32 cellular contexts compared by ENCODE assay signal in the genomic region with DNA sequence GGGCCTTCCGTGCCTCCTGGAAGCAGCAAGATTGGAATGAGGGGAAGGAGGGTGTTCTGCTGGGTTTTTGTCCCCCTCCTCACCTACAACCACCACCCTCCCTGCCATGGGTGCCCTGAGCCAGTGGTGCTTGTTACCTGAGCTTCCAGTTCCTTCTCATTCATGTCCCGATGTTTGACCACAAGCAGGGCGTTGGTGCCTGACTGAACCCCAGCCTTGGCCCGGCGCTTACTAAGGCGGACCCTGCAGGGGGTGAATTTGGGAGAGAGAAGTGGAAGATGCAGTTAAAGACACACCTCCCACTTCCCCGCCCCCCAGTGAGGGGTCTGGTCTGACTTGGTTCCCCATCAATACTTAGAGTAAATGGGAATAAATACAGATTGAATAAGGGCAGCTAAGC. TPM values are rescaled to one million over a fixed set of nuclear protein-coding genes. Genes with fewer than 3 reads are reported as not detected.
DNase-seq lines count a peak whose midpoint lies in the region; ATAC-seq, FAIRE-seq and TF ChIP-seq lines count a peak whose summit lies in the region.
"Had no signal": no experiment of that assay in that cellular context is flagged by ENCODE, and none has a peak within 500 bp of the region (broad histone marks: within the 10 kb centered on the region; RNA-seq: fewer than 3 reads in every experiment).

No MANE protein-coding gene starts in this region.

- no peaks in the 10 kb centered on the region for H3K9me3 Mint-ChIP-seq in activated naive CD4-positive, alpha-beta T cell treated with anti-CD3 and anti-CD28 coated beads for 36 hours
- H3K9me3 Mint-ChIP-seq in GM23338 (peaks cover 2% of the 10 kb centered on the region; the same call in 1 of the 3 replicates), neural crest cell (no peaks in the 10 kb centered on the region)
- H3K9me3 Mint-ChIP-seq: immature natural killer cell, type B pancreatic cell had no signal

- no peak for TF ChIP-seq RAD21 in K562 (CRISPR knock-in tag; conservative IDR thresholded peaks at IDR 0.05 in 1 of 2, IDR thresholded peaks at IDR 0.05 in 1 of 2)

- H3K27me3 ChIP-seq in GM23338 (ENCODE audit: insufficient read depth) (no peaks in the 10 kb centered on the region), K562 (ENCODE audit: control insufficient read depth in 2 of 2, insufficient read depth in 2 of 2, low read length in 2 of 2) (no peaks in the 10 kb centered on the region)
- H3K27me3 ChIP-seq: ovary had no signal

- 0 out of 2 replicates have a peak, but pooled peaks have one; percentile 18 for TF ChIP-seq POLR2A in K562 (conservative IDR thresholded peaks at IDR 0.05)

- CTCF ChIA-PET in activated naive CD4-positive, alpha-beta T cell treated with anti-CD3 and anti-CD28 coated beads for 36 hours (lab: Charles Lee) = interaction anchor here (0.6 kb wide), 1 partner anchor 15 kb away, joined by 3 read pairs; no protein-coding TSS in a partner anchor
- CTCF ChIA-PET in K562 (lab: Yijun Ruan, JAX; ENCODE audit: low intra/inter-chr PET ratio) = no interaction called here

- no peaks in the 10 kb centered on the region for H3K9me1 ChIP-seq in K562 (ENCODE audit: control insufficient read depth, insufficient read depth, low read length)

- no peaks in the 10 kb centered on the region for H3K27me3 Mint-ChIP-seq in activated naive CD4-positive, alpha-beta T cell treated with anti-CD3 and anti-CD28 coated beads for 36 hours (ENCODE audit: low read depth)
- H3K27me3 Mint-ChIP-seq in GM23338 (ENCODE audit: insufficient read depth, low read depth, poor library complexity) = peaks cover 33% of the 10 kb centered on the region
- H3K27me3 Mint-ChIP-seq in neural crest cell (ENCODE audit: low read depth) = peaks cover 3% of the 10 kb centered on the region
- H3K27me3 Mint-ChIP-seq: activated CD4-positive, alpha-beta T cell treated with anti-CD3 and anti-CD28 coated beads for 36 hours; activated naive CD8-positive, alpha-beta T cell; type B pancreatic cell had no signal

- BruUV-seq in K562 (replicated peaks; lab: Mats Ljungman, UMichigan) = no TSS peak

- peaks cover 19% of the 10 kb centered on the region for H3K4me1 Mint-ChIP-seq in activated naive CD4-positive, alpha-beta T cell treated with anti-CD3 and anti-CD28 coated beads for 36 hours (ENCODE audit: low read depth)
- H3K4me1 Mint-ChIP-seq in GM23338 (peaks cover 18% of the 10 kb centered on the region), neural crest cell (peaks cover 14% of the 10 kb centered on the region)

- H3K27ac Mint-ChIP-seq in activated naive CD4-positive, alpha-beta T cell treated with anti-CD3 and anti-CD28 coated beads for 36 hours = peak overlapping the region; percentile 7
- H3K27ac Mint-ChIP-seq in GM23338 (no peak overlapping the region), neural crest cell (ENCODE audit: unreplicated experiment) (peak overlapping the region; percentile 70)
- H3K27ac Mint-ChIP-seq: activated CD4-positive, alpha-beta T cell treated with anti-CD3 and anti-CD28 coated beads for 36 hours had no signal

- H3K4me2 ChIP-seq in GM23338 = no peak overlapping the region
- H3K4me2 ChIP-seq in K562 (ENCODE audit: insufficient read depth, low read length) = no peak overlapping the region
- H3K4me2 ChIP-seq: A549 had no signal

- DNase-seq in activated naive CD4-positive, alpha-beta T cell treated with anti-CD3 and anti-CD28 coated beads for 36 hours = no peak
- no peak for DNase-seq in activated naive CD4-positive, alpha-beta T cell treated with Interleukin-2 at 50 U/mL for 16 hours
- DNase-seq in GM23338 (ENCODE audit: low spot score) (no peak), K562 (ENCODE audit: extremely low read depth in 1 of 4, low spot score in 3 of 4) (no peak), neural crest cell (ENCODE audit: low read depth, low spot score) (no peak), hypothalamus (lab: John Stamatoyannopoulos, UW) (no peak)
- no peak for DNase-seq in stimulated activated CD4-positive, alpha-beta T cell treated with anti-CD3 and anti-CD28 coated beads, Interleukin-4, amount 100 ng/mL, for 1 hour
- DNase-seq: activated CD4-positive, alpha-beta T cell treated with anti-CD3 and anti-CD28 coated beads for 36 hours; activated T-cell treated with anti-CD3 and anti-CD28 coated beads, Interleukin-2, amount 50 U/mL, for 48 hours; AML-193; central memory CD4-positive, alpha-beta T cell; COR-L47; DMS79; GDM1; hippocampal formation; immature natural killer cell; KG1; left colon; mesendoderm; NCI-H1436; NCI-H2081 treated with DMSO at 0.1 percent for 48 hours; NCI-H345; NCI-H748 treated with DMSO at 0.1 percent for 48 hours had no signal

- no peak overlapping the region for H3K4me3 ChIP-seq in GM23338
- H3K4me3 ChIP-seq in K562 = no peak overlapping the region
- H3K4me3 ChIP-seq: A549, ovary had no signal

- no peak for FAIRE-seq in K562 (lab: Jason Lieb, UNC)
- FAIRE-seq: frontal cortex, GM19239, HTR-8/SVneo had no signal

- ATAC-seq in GM23338 (no peak), K562 (no peak), GM21360 (IDR thresholded peaks at IDR 0.05; ENCODE audit: unreplicated experiment) (no peak)
- ATAC-seq: A549; activated CD4-positive, alpha-beta T cell treated with anti-CD3 and anti-CD28 coated beads for 36 hours; HCT116; left colon had no signal

- H3K9ac ChIP-seq in K562 (ENCODE audit: insufficient read depth in 1 of 2, low read depth in 2 of 2, low read length in 2 of 2) = no peak overlapping the region

- 85% methylated on average over 6 of the region's 7 CpGs for WGBS in K562 (ENCODE audit: insufficient coverage, low coverage, missing lambda C conversion rate)

- no peaks in the 10 kb centered on the region for H3K9me3 ChIP-seq in K562 (replicated peaks; ENCODE audit: control insufficient read depth, insufficient read depth, low read depth, low read length)
- H3K9me3 ChIP-seq: A549, ovary had no signal

- H3K9me2 ChIP-seq in GM23338 (ENCODE audit: insufficient read depth) = no peaks in the 10 kb centered on the region

- peaks cover 17% of the 10 kb centered on the region for H3K36me3 Mint-ChIP-seq in activated naive CD4-positive, alpha-beta T cell treated with anti-CD3 and anti-CD28 coated beads for 36 hours (ENCODE audit: low read depth)
- H3K36me3 Mint-ChIP-seq in GM23338 (ENCODE audit: low read depth) = peaks cover 71% of the 10 kb centered on the region
- H3K36me3 Mint-ChIP-seq in neural crest cell (ENCODE audit: low read depth) = peaks cover 17% of the 10 kb centered on the region

- TF ChIP-seq CTCF in GM23338 (conservative IDR thresholded peaks at IDR 0.05; ENCODE audit: low read depth in 2 of 2) = no peak
- TF ChIP-seq CTCF in K562 (IDR thresholded peaks at IDR 0.05 in 2 of 3, conservative IDR thresholded peaks at IDR 0.05 in 1 of 3; ENCODE audit: insufficient read depth in 2 of 3, low read depth in 1 of 3, low read length in 3 of 3) = no peak
- no peak for TF ChIP-seq CTCF in neural crest cell (conservative IDR thresholded peaks at IDR 0.05)

- in situ Hi-C loops in K562 (cut with MboI) = no loop called here

- H3K79me2 ChIP-seq in GM23338 (replicated peaks; ENCODE audit: insufficient read depth) (no peaks in the 10 kb centered on the region; the same call in 1 of the 2 replicates), K562 (ENCODE audit: control insufficient read depth, insufficient read depth, low read length) (peaks cover 19% of the 10 kb centered on the region)

- H3K4me1 ChIP-seq in GM23338 (ENCODE audit: insufficient read depth) = peaks cover 12% of the 10 kb centered on the region
- peaks cover 15 to 19% of the 10 kb centered on the region in 2 experiments for H3K4me1 ChIP-seq in K562 (replicated peaks in 1 of 2; ENCODE audit: control insufficient read depth in 2 of 2, insufficient read depth in 2 of 2, low read length in 2 of 2)

- peaks cover 19% of the 10 kb centered on the region; the same call in 1 of the 2 replicates for H3F3A ChIP-seq in GM23338 (replicated peaks; ENCODE audit: low read depth)

- no peak overlapping the region for H3K4me3 Mint-ChIP-seq in activated naive CD4-positive, alpha-beta T cell treated with anti-CD3 and anti-CD28 coated beads for 36 hours
- H3K4me3 Mint-ChIP-seq in GM23338 (no peak overlapping the region), neural crest cell (peak overlapping the region; percentile 92)
- H3K4me3 Mint-ChIP-seq: activated CD4-positive, alpha-beta T cell treated with anti-CD3 and anti-CD28 coated beads for 36 hours; activated naive CD8-positive, alpha-beta T cell; type B pancreatic cell had no signal

- peak overlapping the region; percentile 76; the same call in 1 of the 2 replicates for H3K27ac ChIP-seq in GM23338 (ENCODE audit: low read depth)
- H3K27ac ChIP-seq in K562 (ENCODE audit: extremely low read depth, low read depth, low read length) = no peak overlapping the region
- H3K27ac ChIP-seq: A549, ovary had no signal

- POLR2A ChIA-PET in K562 (lab: Yijun Ruan, JAX) = no interaction called here

- peaks cover 5% of the 10 kb centered on the region; the same call in 1 of the 2 replicates for H3K36me3 ChIP-seq in GM23338 (ENCODE audit: insufficient read depth)
- peaks cover 83% of the 10 kb centered on the region for H3K36me3 ChIP-seq in K562 (ENCODE audit: control insufficient read depth, insufficient read depth, low read length)
- H3K36me3 ChIP-seq: ovary had no signal

- H2AFZ ChIP-seq in GM23338 (no peak overlapping the region), K562 (ENCODE audit: low read depth, low read length) (no peak overlapping the region)

- TF ChIP-seq EP300 in K562 (IDR thresholded peaks at IDR 0.05; ENCODE audit: low read length) = no peak

- H4K20me1 ChIP-seq in GM23338 (replicated peaks; ENCODE audit: insufficient read depth) (peaks cover 19% of the 10 kb centered on the region), K562 (replicated peaks; ENCODE audit: control insufficient read depth, insufficient read depth, low read length) (peaks cover 22% of the 10 kb centered on the region)

- intact Hi-C loops in activated naive CD4-positive, alpha-beta T cell treated with anti-CD3 and anti-CD28 coated beads for 36 hours (cut with micrococcal nuclease) = no loop called here
- intact Hi-C loops in K562 (cut with micrococcal nuclease) = no loop called here

RNA-seq across cellular contexts. Expression of gene PAF1, which starts 4.3 kb away (rescaled TPM):
- 10 to 100 TPM; 31.9 to 34.9 TPM for total RNA-seq in activated naive CD4-positive, alpha-beta T cell treated with anti-CD3 and anti-CD28 coated beads for 36 hours
- total RNA-seq in GM23338 (2014; rRNA removed; shearing (Covaris generic)) = 24.6 and 47.3 TPM in 2 replicates
- polyA plus RNA-seq in GM23338 (2016; fragmentation: Nextera tagmentation; extraction: Ambion mirVana) (21.3 and 22.1 TPM in 2 replicates), K562 (2011; rRNA removed) (30.1 and 31.6 TPM in 2 replicates), K562 (2014; fragmentation: Illumina TruSeq; extraction: Trizol) (41.1 and 45.0 TPM in 2 replicates), K562 (2014; fragmentation: Nextera tagmentation; extraction: Ambion mirVana) (1 to 10 TPM; 1.5 to 1.7 TPM), K562 (2014; rRNA removed) (32.4 and 43.5 TPM in 2 replicates)
- 59.0 and 87.9 TPM in 2 replicates for total RNA-seq in K562 (2011; cell fraction: chromatin; rRNA removed; ENCODE audit: low replicate concordance)
- total RNA-seq in K562 (2011; cell fraction: nucleolus; rRNA removed) = 51.6 and 65.2 TPM in 2 replicates
- total RNA-seq in K562 (2011; cell fraction: nucleoplasm; rRNA removed) = 40.5 and 40.8 TPM in 2 replicates
- total RNA-seq in K562 (2014; rRNA removed) (41.2 and 50.5 TPM in 2 replicates), K562 (2014; rRNA removed; fragmentation: Illumina TruSeq; extraction: Trizol) (22.6 and 23.2 TPM in 2 replicates), K562 (2015; rRNA removed; fragmentation: Illumina TruSeq; extraction: Trizol) (37.0 and 39.8 TPM in 2 replicates), K562 (2021) (30.7 and 33.8 TPM in 2 replicates), neural crest cell (62.9 and 67.3 TPM in 2 replicates)
- polyA plus RNA-seq in K562 (2011; cell fraction: cytosol; rRNA removed) = 31.4 and 56.3 TPM in 2 replicates
- 65.9 and 73.6 TPM in 2 replicates for polyA plus RNA-seq in K562 (2011; cell fraction: nucleus; rRNA removed)
- polyA plus RNA-seq in K562 (2012) = 37.5 and 43.8 TPM in 2 replicates
- 38.6 and 43.3 TPM in 2 replicates for polyA minus RNA-seq in K562 (2011; rRNA and poly(A)+ RNA removed)
- 21.1 and 21.3 TPM in 2 replicates for polyA minus RNA-seq in K562 (2011; cell fraction: cytosol; rRNA and poly(A)+ RNA removed)
- 33.7 and 58.5 TPM in 2 replicates for polyA minus RNA-seq in K562 (2011; cell fraction: nucleus; rRNA and poly(A)+ RNA removed)

RNA-seq across cellular contexts. Expression of gene MED29, which starts 4.6 kb away (rescaled TPM):
- total RNA-seq in activated naive CD4-positive, alpha-beta T cell treated with anti-CD3 and anti-CD28 coated beads for 36 hours = 10 to 100 TPM; 18.0 to 18.5 TPM
- total RNA-seq in GM23338 (2014; rRNA removed; shearing (Covaris generic)) = 62.0 and 63.0 TPM in 2 replicates
- polyA plus RNA-seq in GM23338 (2016; fragmentation: Nextera tagmentation; extraction: Ambion mirVana) = 26.1 and 27.5 TPM in 2 replicates
- total RNA-seq in K562 (2011; cell fraction: chromatin; rRNA removed; ENCODE audit: low replicate concordance) = 7.8 and 14.7 TPM in 2 replicates
- total RNA-seq in K562 (2011; cell fraction: nucleolus; rRNA removed) = 12.0 and 12.7 TPM in 2 replicates
- total RNA-seq in K562 (2011; cell fraction: nucleoplasm; rRNA removed) = 13.0 and 17.4 TPM in 2 replicates
- 16.0 and 22.6 TPM in 2 replicates for total RNA-seq in K562 (2014; rRNA removed)
- total RNA-seq in K562 (2014; rRNA removed; fragmentation: Illumina TruSeq; extraction: Trizol) = 7.0 and 7.2 TPM in 2 replicates
- total RNA-seq in K562 (2015; rRNA removed; fragmentation: Illumina TruSeq; extraction: Trizol) = 11.2 and 11.7 TPM in 2 replicates
- 17.3 and 18.0 TPM in 2 replicates for total RNA-seq in K562 (2021)
- polyA plus RNA-seq in K562 (2011; rRNA removed) = 11.7 and 12.4 TPM in 2 replicates
- polyA plus RNA-seq in K562 (2011; cell fraction: cytosol; rRNA removed) = 18.4 and 30.0 TPM in 2 replicates
- polyA plus RNA-seq in K562 (2011; cell fraction: nucleus; rRNA removed) = 5.3 and 8.7 TPM in 2 replicates
- 14.0 and 19.0 TPM in 2 replicates for polyA plus RNA-seq in K562 (2012)
- polyA plus RNA-seq in K562 (2014; fragmentation: Illumina TruSeq; extraction: Trizol) = 18.0 and 19.2 TPM in 2 replicates
- 1 to 10 TPM; 1.8 to 2.8 TPM for polyA plus RNA-seq in K562 (2014; fragmentation: Nextera tagmentation; extraction: Ambion mirVana)
- polyA plus RNA-seq in K562 (2014; rRNA removed) = 15.1 and 22.5 TPM in 2 replicates
- 6.4 and 10.6 TPM in 2 replicates for polyA minus RNA-seq in K562 (2011; rRNA and poly(A)+ RNA removed)
- polyA minus RNA-seq in K562 (2011; cell fraction: cytosol; rRNA and poly(A)+ RNA removed) = 5.9 and 9.0 TPM in 2 replicates
- 15.9 and 16.3 TPM in 2 replicates for polyA minus RNA-seq in K562 (2011; cell fraction: nucleus; rRNA and poly(A)+ RNA removed)
- total RNA-seq in neural crest cell = 37.3 and 40.3 TPM in 2 replicates

RNA-seq across cellular contexts. Expression of gene ZFP36, which starts 20.1 kb away (rescaled TPM):
- total RNA-seq in activated naive CD4-positive, alpha-beta T cell treated with anti-CD3 and anti-CD28 coated beads for 36 hours = 100 to 1,000 TPM; 113 to 116 TPM
- total RNA-seq in GM23338 (2014; rRNA removed; shearing (Covaris generic)) = 9.5 and 10.6 TPM in 2 replicates
- polyA plus RNA-seq in GM23338 (2016; fragmentation: Nextera tagmentation; extraction: Ambion mirVana) (27.5 and 27.7 TPM in 2 replicates), K562 (2011; rRNA removed) (1.0 and 2.0 TPM in 2 replicates), K562 (2014; fragmentation: Illumina TruSeq; extraction: Trizol) (12.5 and 13.4 TPM in 2 replicates), K562 (2014; fragmentation: Nextera tagmentation; extraction: Ambion mirVana) (1 to 10 TPM; 1.3 to 1.5 TPM), K562 (2014; rRNA removed) (9.2 and 9.5 TPM in 2 replicates)
- 9.5 and 19.1 TPM in 2 replicates for total RNA-seq in K562 (2011; cell fraction: chromatin; rRNA removed; ENCODE audit: low replicate concordance)
- total RNA-seq in K562 (2011; cell fraction: nucleolus; rRNA removed) = 17.8 and 18.8 TPM in 2 replicates
- total RNA-seq in K562 (2011; cell fraction: nucleoplasm; rRNA removed) = 15.0 and 15.3 TPM in 2 replicates
- total RNA-seq in K562 (2014; rRNA removed) (3.5 and 7.1 TPM in 2 replicates), K562 (2014; rRNA removed; fragmentation: Illumina TruSeq; extraction: Trizol) (1.8 and 2.8 TPM in 2 replicates), K562 (2015; rRNA removed; fragmentation: Illumina TruSeq; extraction: Trizol) (3.7 and 3.8 TPM in 2 replicates), K562 (2021) (17.1 and 20.1 TPM in 2 replicates), neural crest cell (4.0 TPM in 2 replicates)
- polyA plus RNA-seq in K562 (2011; cell fraction: cytosol; rRNA removed) = 1.8 and 3.0 TPM in 2 replicates
- 12.7 and 20.7 TPM in 2 replicates for polyA plus RNA-seq in K562 (2011; cell fraction: nucleus; rRNA removed)
- polyA plus RNA-seq in K562 (2012) = 14.4 and 28.7 TPM in 2 replicates
- 0.63 and 0.66 TPM in 2 replicates for polyA minus RNA-seq in K562 (2011; rRNA and poly(A)+ RNA removed)
- 6.1 and 7.0 TPM in 2 replicates for polyA minus RNA-seq in K562 (2011; cell fraction: cytosol; rRNA and poly(A)+ RNA removed)
- polyA minus RNA-seq in K562 (2011; cell fraction: nucleus; rRNA and poly(A)+ RNA removed) = 11.0 and 12.8 TPM in 2 replicates

RNA-seq across cellular contexts. Expression of gene PLEKHG2, which starts 25.9 kb away (rescaled TPM):
- 10 to 100 TPM; 27.3 to 34.6 TPM for total RNA-seq in activated naive CD4-positive, alpha-beta T cell treated with anti-CD3 and anti-CD28 coated beads for 36 hours
- 35.2 and 41.3 TPM in 2 replicates for total RNA-seq in GM23338 (2014; rRNA removed; shearing (Covaris generic))
- polyA plus RNA-seq in GM23338 (2016; fragmentation: Nextera tagmentation; extraction: Ambion mirVana) (15.5 and 16.2 TPM in 2 replicates), K562 (2011; rRNA removed) (5.4 and 8.5 TPM in 2 replicates), K562 (2014; fragmentation: Illumina TruSeq; extraction: Trizol) (18.6 and 27.7 TPM in 2 replicates), K562 (2014; fragmentation: Nextera tagmentation; extraction: Ambion mirVana) (1 to 10 TPM in 1 of 2 experiments, under 1 TPM in 1; 0.98 to 3.0 TPM), K562 (2014; rRNA removed) (14.9 and 18.0 TPM in 2 replicates)
- total RNA-seq in K562 (2011; cell fraction: chromatin; rRNA removed; ENCODE audit: low replicate concordance) = 36.8 and 97.0 TPM in 2 replicates
- total RNA-seq in K562 (2011; cell fraction: nucleolus; rRNA removed) = 44.7 and 54.0 TPM in 2 replicates
- total RNA-seq in K562 (2011; cell fraction: nucleoplasm; rRNA removed) = 35.4 and 61.8 TPM in 2 replicates
- total RNA-seq in K562 (2014; rRNA removed) (9.8 and 17.1 TPM in 2 replicates), K562 (2014; rRNA removed; fragmentation: Illumina TruSeq; extraction: Trizol) (5.9 and 6.8 TPM in 2 replicates), K562 (2015; rRNA removed; fragmentation: Illumina TruSeq; extraction: Trizol) (8.1 and 11.4 TPM in 2 replicates), K562 (2021) (41.1 and 45.7 TPM in 2 replicates), neural crest cell (120 and 135 TPM in 2 replicates)
- 4.2 and 6.3 TPM in 2 replicates for polyA plus RNA-seq in K562 (2011; cell fraction: cytosol; rRNA removed)
- 32.9 and 103 TPM in 2 replicates for polyA plus RNA-seq in K562 (2011; cell fraction: nucleus; rRNA removed)
- polyA plus RNA-seq in K562 (2012) = 22.1 and 34.0 TPM in 2 replicates
- polyA minus RNA-seq in K562 (2011; rRNA and poly(A)+ RNA removed) = 2.7 TPM in 2 replicates
- 15.3 and 25.7 TPM in 2 replicates for polyA minus RNA-seq in K562 (2011; cell fraction: cytosol; rRNA and poly(A)+ RNA removed)
- polyA minus RNA-seq in K562 (2011; cell fraction: nucleus; rRNA and poly(A)+ RNA removed) = 14.0 and 19.9 TPM in 2 replicates

RNA-seq across cellular contexts. Expression of gene SAMD4B, which starts 44.3 kb away (rescaled TPM):
- total RNA-seq in activated naive CD4-positive, alpha-beta T cell treated with anti-CD3 and anti-CD28 coated beads for 36 hours = 10 to 100 TPM; 33.0 to 35.8 TPM
- total RNA-seq in GM23338 (2014; rRNA removed; shearing (Covaris generic)) = 124 and 172 TPM in 2 replicates
- polyA plus RNA-seq in GM23338 (2016; fragmentation: Nextera tagmentation; extraction: Ambion mirVana) (104 and 107 TPM in 2 replicates), K562 (2011; rRNA removed) (20.9 and 54.2 TPM in 2 replicates), K562 (2014; fragmentation: Illumina TruSeq; extraction: Trizol) (81.8 and 105 TPM in 2 replicates), K562 (2014; fragmentation: Nextera tagmentation; extraction: Ambion mirVana) (1 to 10 TPM; 3.4 to 5.9 TPM), K562 (2014; rRNA removed) (76.4 and 77.0 TPM in 2 replicates)
- 114 and 163 TPM in 2 replicates for total RNA-seq in K562 (2011; cell fraction: chromatin; rRNA removed; ENCODE audit: low replicate concordance)
- 74.5 and 86.1 TPM in 2 replicates for total RNA-seq in K562 (2011; cell fraction: nucleolus; rRNA removed)
- total RNA-seq in K562 (2011; cell fraction: nucleoplasm; rRNA removed) = 116 and 164 TPM in 2 replicates
- total RNA-seq in K562 (2014; rRNA removed) (41.1 and 55.2 TPM in 2 replicates), K562 (2014; rRNA removed; fragmentation: Illumina TruSeq; extraction: Trizol) (17.2 and 19.9 TPM in 2 replicates), K562 (2015; rRNA removed; fragmentation: Illumina TruSeq; extraction: Trizol) (38.0 and 42.2 TPM in 2 replicates), K562 (2021) (86.3 and 90.5 TPM in 2 replicates), neural crest cell (158 and 164 TPM in 2 replicates)
- polyA plus RNA-seq in K562 (2011; cell fraction: cytosol; rRNA removed) = 38.5 and 56.2 TPM in 2 replicates
- 81.0 and 127 TPM in 2 replicates for polyA plus RNA-seq in K562 (2011; cell fraction: nucleus; rRNA removed)
- 86.0 and 136 TPM in 2 replicates for polyA plus RNA-seq in K562 (2012)
- 22.5 and 27.0 TPM in 2 replicates for polyA minus RNA-seq in K562 (2011; rRNA and poly(A)+ RNA removed)
- 59.6 and 84.3 TPM in 2 replicates for polyA minus RNA-seq in K562 (2011; cell fraction: cytosol; rRNA and poly(A)+ RNA removed)
- 23.4 and 27.1 TPM in 2 replicates for polyA minus RNA-seq in K562 (2011; cell fraction: nucleus; rRNA and poly(A)+ RNA removed)
